8 cellular contexts compared by ENCODE assay signal in the genomic region with DNA sequence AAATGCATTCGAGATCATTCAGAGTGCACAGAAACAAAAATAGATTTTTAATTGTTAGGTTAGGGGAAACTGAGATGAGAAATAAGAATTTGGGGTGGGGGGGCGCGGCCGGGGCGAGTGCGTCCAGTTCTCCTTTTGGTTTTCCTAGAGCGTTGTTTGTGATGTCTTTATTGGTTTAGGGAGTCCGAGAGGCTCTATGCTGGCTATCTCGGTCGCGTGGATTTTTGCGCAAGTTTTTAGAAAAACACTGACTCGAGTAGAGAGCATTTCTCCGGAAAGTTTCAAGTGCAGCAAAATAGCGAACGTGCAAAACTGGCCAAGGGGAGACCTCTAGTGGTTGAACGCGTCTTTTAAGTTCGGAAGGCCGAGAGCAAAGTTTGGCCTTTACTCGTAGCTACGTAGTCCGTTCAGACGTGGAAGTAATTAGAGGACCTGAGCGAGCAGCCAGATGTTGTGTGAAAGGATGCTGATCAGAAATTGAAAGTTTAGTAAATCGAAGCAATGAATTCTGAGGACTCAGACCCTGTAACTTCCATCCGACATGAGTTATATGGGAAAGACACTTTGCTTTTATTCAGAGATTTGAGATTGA. TPM values are rescaled to one million over a fixed set of nuclear protein-coding genes. Genes with fewer than 3 reads are reported as not detected.
DNase-seq lines count a peak whose midpoint lies in the region; ATAC-seq and TF ChIP-seq lines count a peak whose summit lies in the region.

No MANE protein-coding gene starts in this region.

- TF ChIP-seq CTCF in lung (IDR thresholded peaks at IDR 0.05; ENCODE audit: control extremely low read depth, extremely low read depth): peak; percentile 65

- H3K27me3 ChIP-seq in lung (ENCODE audit: control insufficient read depth, insufficient read depth): no peaks in the 10 kb centered on the region

- H3K9me3 ChIP-seq in lung (ENCODE audit: control insufficient read depth in 2 of 2, insufficient read depth in 1 of 2, low read length in 1 of 2): no peaks in the 10 kb centered on the region

- H3K9me3 Mint-ChIP-seq in activated CD4-positive, alpha-beta memory T cell treated with anti-CD3 and anti-CD28 coated beads, Interleukin-2, amount 10 ng/mL, durations not matched to agents 7 days and 5 days: no peaks in the 10 kb centered on the region

- ATAC-seq in HG03442 (IDR thresholded peaks at IDR 0.05; ENCODE audit: unreplicated experiment) (peak; percentile 59), lung (ENCODE audit: insufficient read depth, low FRiP score) (peak; percentile 87)

- peaks cover 21% of the 10 kb centered on the region for H3K4me1 Mint-ChIP-seq in activated CD4-positive, alpha-beta memory T cell treated with anti-CD3 and anti-CD28 coated beads, Interleukin-2, amount 10 ng/mL, durations not matched to agents 7 days and 5 days

- peak overlapping the region; percentile 95 for H3K4me3 Mint-ChIP-seq in activated CD4-positive, alpha-beta memory T cell treated with anti-CD3 and anti-CD28 coated beads, Interleukin-2, amount 10 ng/mL, durations not matched to agents 7 days and 5 days

- peaks cover 27% of the 10 kb centered on the region for H3K36me3 Mint-ChIP-seq in activated CD4-positive, alpha-beta memory T cell treated with anti-CD3 and anti-CD28 coated beads, Interleukin-2, amount 10 ng/mL, durations not matched to agents 7 days and 5 days (ENCODE audit: low read depth)

- no peaks in the 10 kb centered on the region for H3K4me1 ChIP-seq in lung (ENCODE audit: control insufficient read depth in 2 of 2, insufficient read depth in 2 of 2, low read length in 2 of 2)

- 2% methylated on average over 27 of the region's 27 CpGs for WGBS in lung, 2 donors

- no peak overlapping the region for H3K27ac ChIP-seq in lung (ENCODE audit: low read depth in 1 of 2, low read length in 1 of 2)

- H3K4me3 ChIP-seq in lung: peak overlapping the region; percentile 22

- H3K27me3 Mint-ChIP-seq in activated CD4-positive, alpha-beta memory T cell treated with anti-CD3 and anti-CD28 coated beads, Interleukin-2, amount 10 ng/mL, durations not matched to agents 7 days and 5 days: peaks cover 2% of the 10 kb centered on the region

- CTCF ChIA-PET in activated CD4-positive, alpha-beta memory T cell treated with anti-CD3 and anti-CD28 coated beads, Interleukin-2, amount 10 ng/mL, durations not matched to agents 7 days and 5 days (lab: Charles Lee): interaction anchor here (0.6 to 3.3 kb wide), 38 partner anchors 10 to 822 kb away, joined by 3 to 22 read pairs (median 4); partner anchors contain the start of gene SAMD3

- DNase-seq in C1 segment of cervical spinal cord (lab: John Stamatoyannopoulos, UW): peak in 13 of 14 donors; percentile 7 to 79 (median 56)
- peak; percentile 48 for DNase-seq in GM19240 (ENCODE audit: insufficient read length, low spot score)
- DNase-seq in NCI-H748 (lab: John Stamatoyannopoulos, UW; ENCODE audit: unreplicated experiment): peak; percentile 79
- DNase-seq in activated CD4-positive, alpha-beta memory T cell treated with anti-CD3 and anti-CD28 coated beads, Interleukin-2, amount 10 ng/mL, durations not matched to agents 7 days and 5 days: peak; percentile 85
- peak; percentile 52 for DNase-seq in effector CD8-positive, alpha-beta T cell (lab: John Stamatoyannopoulos, UW)
- DNase-seq in lung (ENCODE audit: low spot score): peak; percentile 87
- DNase-seq in stimulated activated CD4-positive, alpha-beta T cell treated with anti-CD3 and anti-CD28 coated beads, TNF-alpha, amount 100 ng/mL, for 24 hours (ENCODE audit: low read depth in 3 of 3): peak; percentile 43 to 68 (median 64)

- no peaks in the 10 kb centered on the region for H3K36me3 ChIP-seq in lung (ENCODE audit: control insufficient read depth in 2 of 2, insufficient read depth in 2 of 2, low read length in 2 of 2)

- peak overlapping the region; percentile 97 for H3K27ac Mint-ChIP-seq in activated CD4-positive, alpha-beta memory T cell treated with anti-CD3 and anti-CD28 coated beads, Interleukin-2, amount 10 ng/mL, durations not matched to agents 7 days and 5 days

- POLR2A ChIA-PET in activated CD4-positive, alpha-beta memory T cell treated with anti-CD3 and anti-CD28 coated beads, Interleukin-2, amount 10 ng/mL, durations not matched to agents 7 days and 5 days (lab: Charles Lee): interaction anchor here (0.6 to 4.1 kb wide), 5 partner anchors 8 to 529 kb away, joined by 3 to 15 read pairs (median 3); no protein-coding TSS in a partner anchor

RNA-seq across cellular contexts. Expression of gene L3MBTL3, which starts 2.6 kb away (rescaled TPM):
- total RNA-seq in activated CD4-positive, alpha-beta memory T cell treated with anti-CD3 and anti-CD28 coated beads, Interleukin-2, amount 10 ng/mL, durations not matched to agents 7 days and 5 days: 10 to 100 TPM; 15.0 to 16.9 TPM
- total RNA-seq in lung: 10 to 100 TPM in 1 of 2 donors, 1 to 10 TPM in 1; 3.7 to 15.9 TPM
- polyA plus RNA-seq in lung: 1 to 10 TPM; 2.0 to 3.7 TPM
